14 cellular contexts compared by ENCODE assay signal in the genomic region with DNA sequence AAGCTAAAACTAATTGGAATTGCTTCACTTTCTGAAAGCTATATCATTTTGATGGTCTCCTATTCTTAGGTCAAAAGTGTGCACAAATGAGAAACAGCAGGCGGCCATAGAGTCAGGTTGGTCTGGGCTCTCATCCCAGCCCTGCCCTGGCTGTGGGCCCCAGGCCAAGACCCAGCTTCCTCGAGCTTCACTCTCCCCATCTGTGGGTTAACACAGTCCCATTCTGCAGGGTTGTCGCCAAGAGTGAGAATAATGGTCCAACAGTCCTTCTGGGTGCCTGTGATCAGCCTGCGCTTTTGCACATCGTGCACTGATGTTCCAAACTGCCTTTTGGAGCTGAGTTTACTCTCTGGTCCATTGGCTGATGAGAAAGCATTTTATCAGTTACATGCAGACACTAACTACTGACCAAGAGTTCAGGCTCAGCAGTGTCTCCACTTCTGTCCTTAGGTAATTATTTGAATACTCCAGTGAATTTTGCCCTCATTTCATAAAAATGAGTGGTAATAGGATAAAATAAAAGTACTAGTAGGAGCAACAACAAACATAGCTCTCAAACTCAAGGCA.
DNase-seq lines count a peak whose midpoint lies in the region; ATAC-seq, FAIRE-seq and TF ChIP-seq lines count a peak whose summit lies in the region.
"Had no signal": no experiment of that assay in that cellular context is flagged by ENCODE, and none has a peak within 500 bp of the region (broad histone marks: within the 10 kb centered on the region; RNA-seq: fewer than 3 reads in every experiment).

No MANE protein-coding gene starts in this region.

- TF ChIP-seq RAD21 in SK-N-SH (IDR thresholded peaks at IDR 0.05; ENCODE audit: low read length) = no peak

- no peak overlapping the region for H3K4me3 Mint-ChIP-seq in activated naive CD8-positive, alpha-beta T cell treated with anti-CD3 and anti-CD28 coated beads, Interleukin-2, amount 50 U/mL, for 24 hours
- no peak overlapping the region for H3K4me3 Mint-ChIP-seq in activated naive CD8-positive, alpha-beta T cell treated with anti-CD3 and anti-CD28 coated beads for 36 hours
- H3K4me3 Mint-ChIP-seq in endodermal cell = no peak overlapping the region
- H3K4me3 Mint-ChIP-seq: activated B cell treated with CpG ODN at 0.5 μM for 24 hours, nephron progenitor cell had no signal

- peak overlapping the region; percentile 51 for H3K27ac Mint-ChIP-seq in activated naive CD8-positive, alpha-beta T cell treated with anti-CD3 and anti-CD28 coated beads, Interleukin-2, amount 50 U/mL, for 24 hours
- H3K27ac Mint-ChIP-seq in activated naive CD8-positive, alpha-beta T cell treated with anti-CD3 and anti-CD28 coated beads for 36 hours = no peak overlapping the region
- H3K27ac Mint-ChIP-seq in endodermal cell = no peak overlapping the region
- H3K27ac Mint-ChIP-seq: activated B cell treated with CpG ODN at 0.5 μM for 24 hours, nephron progenitor cell had no signal

- no peak for ATAC-seq in activated naive CD8-positive, alpha-beta T cell treated with anti-CD3 and anti-CD28 coated beads, Interleukin-2, amount 50 U/mL, for 24 hours
- ATAC-seq: K562 had no signal

- peaks cover 50% of the 10 kb centered on the region for H3K4me1 Mint-ChIP-seq in activated naive CD8-positive, alpha-beta T cell treated with anti-CD3 and anti-CD28 coated beads, Interleukin-2, amount 50 U/mL, for 24 hours
- peaks cover 17% of the 10 kb centered on the region for H3K4me1 Mint-ChIP-seq in activated naive CD8-positive, alpha-beta T cell treated with anti-CD3 and anti-CD28 coated beads for 36 hours
- H3K4me1 Mint-ChIP-seq in endodermal cell = peaks cover 18% of the 10 kb centered on the region

- H3K9me2 ChIP-seq in SK-N-SH = no peaks in the 10 kb centered on the region

- POLR2A ChIA-PET in SK-N-SH (lab: Yijun Ruan, JAX) = no interaction called here

- H2AFZ ChIP-seq in SK-N-SH (ENCODE audit: low read depth) = no peak overlapping the region

- H3K79me2 ChIP-seq in SK-N-SH (ENCODE audit: insufficient read depth) = no peaks in the 10 kb centered on the region

- no peak for TF ChIP-seq EP300 in SK-N-SH (IDR thresholded peaks at IDR 0.05; ENCODE audit: borderline replicate concordance in 1 of 2, low read depth in 1 of 2, low read length in 1 of 2)

- no peak for DNase-seq in activated naive CD8-positive, alpha-beta T cell treated with anti-CD3 and anti-CD28 coated beads, Interleukin-2, amount 50 U/mL, for 24 hours
- no peak for DNase-seq in activated naive CD8-positive, alpha-beta T cell treated with anti-CD3 and anti-CD28 coated beads for 36 hours
- DNase-seq in SK-N-SH (peak; percentile 53), fibroblast of the aortic adventitia (ENCODE audit: low read depth) (peak; percentile 34), putamen (ENCODE audit: low spot score) (peak; percentile 79), endodermal cell (no peak), small intestine (no peak)
- DNase-seq in effector memory CD4-positive, alpha-beta T cell = no peak
- DNase-seq: activated B cell treated with CpG ODN at 0.5 μM for 24 hours; activated T-cell treated with anti-CD3 and anti-CD28 coated beads, Interleukin-2, amount 50 U/mL, for 1 hour; nephron progenitor cell; SIG-M5 had no signal

- no peaks in the 10 kb centered on the region for H3K27me3 ChIP-seq in SK-N-SH (ENCODE audit: insufficient read depth)
- no peaks in the 10 kb centered on the region for H3K27me3 ChIP-seq in endodermal cell (ENCODE audit: control insufficient read depth, insufficient read depth, low read length, poor library complexity, severe bottlenecking)
- H3K27me3 ChIP-seq in effector memory CD4-positive, alpha-beta T cell (replicated peaks; ENCODE audit: control insufficient read depth, insufficient read depth, low read length, poor library complexity, severe bottlenecking) = no peaks in the 10 kb centered on the region
- no peaks in the 10 kb centered on the region for H3K27me3 ChIP-seq in small intestine (ENCODE audit: control insufficient read depth in 2 of 2, insufficient read depth in 2 of 2, low read length in 2 of 2)

- peaks cover 14% of the 10 kb centered on the region for H3K36me3 Mint-ChIP-seq in activated naive CD8-positive, alpha-beta T cell treated with anti-CD3 and anti-CD28 coated beads, Interleukin-2, amount 50 U/mL, for 24 hours (ENCODE audit: low read depth)
- peaks cover 10% of the 10 kb centered on the region for H3K36me3 Mint-ChIP-seq in activated naive CD8-positive, alpha-beta T cell treated with anti-CD3 and anti-CD28 coated beads for 36 hours
- H3K36me3 Mint-ChIP-seq in endodermal cell (ENCODE audit: low read depth) = no peaks in the 10 kb centered on the region

- FAIRE-seq in small intestine (lab: Jason Lieb, UNC) = no peak
- FAIRE-seq: K562, urothelium cell line had no signal

- CTCF ChIA-PET in SK-N-SH (lab: Yijun Ruan, JAX) = interaction anchor here (0.8 to 2.3 kb wide), 3 partner anchors 14 to 32 kb away, joined by 3 to 7 read pairs (median 3); no protein-coding TSS in a partner anchor

- H3K4me1 ChIP-seq in SK-N-SH (ENCODE audit: control insufficient read depth in 1 of 2, insufficient read depth in 2 of 2, low read depth in 1 of 2, low read length in 1 of 2) (peaks cover 7 to 15% of the 10 kb centered on the region in 2 experiments; a peak in 3 of 4 replicates), endodermal cell (ENCODE audit: control insufficient read depth, insufficient read depth, low read length) (no peaks in the 10 kb centered on the region), small intestine (ENCODE audit: control insufficient read depth in 2 of 2, insufficient read depth in 1 of 2, low read depth in 1 of 2, low read length in 1 of 2) (no peaks in the 10 kb centered on the region)
- no peaks in the 10 kb centered on the region for H3K4me1 ChIP-seq in effector memory CD4-positive, alpha-beta T cell (ENCODE audit: control insufficient read depth, insufficient read depth, low read length, poor library complexity, severe bottlenecking)

- no peak overlapping the region for H3K4me2 ChIP-seq in SK-N-SH

- H3K9me3 Mint-ChIP-seq in activated naive CD8-positive, alpha-beta T cell treated with anti-CD3 and anti-CD28 coated beads, Interleukin-2, amount 50 U/mL, for 24 hours = no peaks in the 10 kb centered on the region
- H3K9me3 Mint-ChIP-seq in activated naive CD8-positive, alpha-beta T cell treated with anti-CD3 and anti-CD28 coated beads for 36 hours = no peaks in the 10 kb centered on the region
- H3K9me3 Mint-ChIP-seq in endodermal cell = no peaks in the 10 kb centered on the region
- H3K9me3 Mint-ChIP-seq: activated B cell treated with CpG ODN at 0.5 μM for 24 hours, nephron progenitor cell had no signal

- H3K27ac ChIP-seq in SK-N-SH (ENCODE audit: low read depth in 2 of 2, low read length in 1 of 2) = peak overlapping the region in 1 of 2 experiments; percentile 22; a peak in 2 of 4 replicates
- no peak overlapping the region for H3K27ac ChIP-seq in endodermal cell (ENCODE audit: low read depth, low read length)
- no peak overlapping the region for H3K27ac ChIP-seq in effector memory CD4-positive, alpha-beta T cell (ENCODE audit: insufficient read depth, low read length, poor library complexity, severe bottlenecking)
- H3K27ac ChIP-seq in small intestine (ENCODE audit: low read depth in 1 of 2, low read length in 1 of 2) = no peak overlapping the region

- no peak overlapping the region for H3K9ac ChIP-seq in SK-N-SH
- H3K9ac ChIP-seq in endodermal cell (ENCODE audit: extremely low read depth, low read length, poor library complexity, severe bottlenecking) = no peak overlapping the region

- WGBS in SK-N-SH (ENCODE audit: low lambda C conversion rate) = 58% methylated on average over 5 of the region's 5 CpGs
- whole genome bisulfite sequencing in endodermal cell (ENCODE audit: insufficient coverage in 1 of 2, insufficient read length in 1 of 2), 2 experiments = 90% methylated on average over 4 to 5 of the region's 5 CpGs
- 73 to 79% (median 76%) methylated on average over 5 of the region's 5 CpGs for WGBS in small intestine, 3 donors

- H3F3A ChIP-seq in SK-N-SH (replicated peaks; ENCODE audit: insufficient read depth) = no peaks in the 10 kb centered on the region

- no peaks in the 10 kb centered on the region for H3K27me3 Mint-ChIP-seq in activated naive CD8-positive, alpha-beta T cell treated with anti-CD3 and anti-CD28 coated beads, Interleukin-2, amount 50 U/mL, for 24 hours
- no peaks in the 10 kb centered on the region for H3K27me3 Mint-ChIP-seq in activated naive CD8-positive, alpha-beta T cell treated with anti-CD3 and anti-CD28 coated beads for 36 hours
- H3K27me3 Mint-ChIP-seq in endodermal cell (ENCODE audit: insufficient read depth) = peaks cover 2% of the 10 kb centered on the region
- H3K27me3 Mint-ChIP-seq: activated B cell treated with CpG ODN at 0.5 μM for 24 hours had no signal

- H3K4me3 ChIP-seq in SK-N-SH (ENCODE audit: low read depth in 2 of 2, low read length in 1 of 2) (no peak overlapping the region), fibroblast of the aortic adventitia (ENCODE audit: low read depth, low read length) (no peak overlapping the region), endodermal cell (ENCODE audit: low read length) (no peak overlapping the region), small intestine (ENCODE audit: low read depth in 1 of 2, low read length in 2 of 2) (no peak overlapping the region)
- H3K4me3 ChIP-seq in effector memory CD4-positive, alpha-beta T cell (ENCODE audit: insufficient read depth, low read depth, low read length, poor library complexity, severe bottlenecking) = no peak overlapping the region
- H3K4me3 ChIP-seq: K562 had no signal

- H3K36me3 ChIP-seq in SK-N-SH (replicated peaks in 1 of 2; ENCODE audit: control insufficient read depth in 1 of 2, insufficient read depth in 2 of 2, low read length in 1 of 2) (no peaks in the 10 kb centered on the region), endodermal cell (ENCODE audit: control insufficient read depth, insufficient read depth, low read length) (no peaks in the 10 kb centered on the region), small intestine (ENCODE audit: control insufficient read depth in 2 of 2, insufficient read depth in 2 of 2, low read length in 2 of 2) (peaks cover 0 to 2% of the 10 kb centered on the region in 2 donors)
- no peaks in the 10 kb centered on the region for H3K36me3 ChIP-seq in effector memory CD4-positive, alpha-beta T cell (ENCODE audit: control insufficient read depth, insufficient read depth, low read length)

- no peaks in the 10 kb centered on the region for H4K20me1 ChIP-seq in SK-N-SH (ENCODE audit: insufficient read depth)

- TF ChIP-seq CTCF in SK-N-SH (IDR thresholded peaks at IDR 0.05) (no peak), fibroblast of the aortic adventitia (IDR thresholded peaks at IDR 0.05; ENCODE audit: insufficient read depth, low read length) (no peak), endodermal cell (conservative IDR thresholded peaks at IDR 0.05) (no peak)

- H3K9me3 ChIP-seq in SK-N-SH (no peaks in the 10 kb centered on the region), endodermal cell (ENCODE audit: control insufficient read depth, low read length) (no peaks in the 10 kb centered on the region), small intestine (ENCODE audit: control insufficient read depth, low read depth) (no peaks in the 10 kb centered on the region)
- no peaks in the 10 kb centered on the region for H3K9me3 ChIP-seq in effector memory CD4-positive, alpha-beta T cell (ENCODE audit: control insufficient read depth, low read length)

TF ChIP-seq in SK-N-SH, 30 proteins besides CTCF, POLR2A, EP300 and RAD21 (continues in another document):
- no peak for TF ChIP-seq POLR2AphosphoS5 (IDR thresholded peaks at IDR 0.05; ENCODE audit: low read depth, low read length)
- TF ChIP-seq TCF12 (IDR thresholded peaks at IDR 0.05) = peak; percentile 48; the same call in 1 of the 2 replicates

Comparison
In these comparisons a context has a peak if more than half of its experiments do, and no peak if none do; other contexts are left out.
1. DNase-seq: peak in SK-N-SH (single experiment), fibroblast of the aortic adventitia (single experiment) and putamen (single experiment); none in activated naive CD8-positive, alpha-beta T cell treated with anti-CD3 and anti-CD28 coated beads, Interleukin-2, amount 50 U/mL, for 24 hours (single experiment), activated naive CD8-positive, alpha-beta T cell treated with anti-CD3 and anti-CD28 coated beads for 36 hours (single experiment), endodermal cell (single experiment), effector memory CD4-positive, alpha-beta T cell (0 of 3) and small intestine (single experiment).